Comparison of ENCODE assay signal across 9 cellular contexts in the genomic region with DNA sequence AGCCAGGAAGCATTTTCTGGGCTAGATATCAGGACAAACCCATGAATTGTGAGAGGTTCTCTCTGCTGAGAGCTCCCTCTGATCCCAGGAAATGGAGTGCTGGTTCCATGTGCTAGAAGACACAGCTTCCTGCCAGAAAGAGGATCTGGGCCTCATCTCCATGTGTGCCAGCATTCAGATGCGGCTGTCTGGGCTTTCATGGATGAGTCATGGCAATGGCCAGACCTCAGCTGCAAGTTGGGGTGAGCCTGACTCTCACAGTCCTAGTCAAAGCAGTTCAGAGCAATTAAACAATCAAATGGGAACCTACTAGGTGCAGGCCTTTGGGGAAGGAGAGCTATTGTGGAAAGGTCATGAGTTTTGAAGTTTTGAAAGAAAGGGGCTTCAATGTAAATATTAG.
DNase-seq lines count a peak whose midpoint lies in the region; ATAC-seq, FAIRE-seq and TF ChIP-seq lines count a peak whose summit lies in the region.
"Had no signal": no experiment of that assay in that cellular context is flagged by ENCODE, and none has a peak within 500 bp of the region (broad histone marks: within the 10 kb centered on the region; RNA-seq: fewer than 3 reads in every experiment).

No MANE protein-coding gene starts in this region.

- no peak for FAIRE-seq in kidney (lab: Jason Lieb, UNC)
- FAIRE-seq in GM19239 (lab: Jason Lieb, UNC): no peak

- H2AK9ac ChIP-seq in IMR-90 (replicated peaks; ENCODE audit: low read depth, low read length, poor library complexity): peak overlapping the region; percentile 70

- H3K27ac ChIP-seq in IMR-90 (ENCODE audit: insufficient read depth, low read length) (peak overlapping the region; percentile 65), ascending aorta (peak overlapping the region; percentile 46 to 51), kidney (ENCODE audit: low read depth in 2 of 2, low read length in 2 of 2) (peak overlapping the region in 1 of 2 donors; percentile 38), temporal lobe (ENCODE audit: low read depth, low read length) (peak overlapping the region; percentile 27)

- in situ Hi-C loops in IMR-90 (cut with MboI; ENCODE audit: low sequenced_read_pairs): no loop called here

- H2AFZ ChIP-seq in IMR-90 (replicated peaks; ENCODE audit: low read length, poor library complexity): peak overlapping the region; percentile 86

- DNase-seq in IMR-90: peak; percentile 93
- peak; percentile 53 to 80 for DNase-seq in ascending aorta (ENCODE audit: low spot score in 2 of 2)
- DNase-seq in kidney: peak; percentile 66
- DNase-seq in GM19239 (ENCODE audit: insufficient read length, low spot score): no peak
- no peak for DNase-seq in NCI-H748 (lab: John Stamatoyannopoulos, UW; ENCODE audit: unreplicated experiment)
- DNase-seq in activated CD4-positive, alpha-beta T cell treated with anti-CD3 and anti-CD28 coated beads, Interleukin-2, amount 10 ng/mL, durations not matched to agents 24 days and 14 days: no peak

- peak overlapping the region; percentile 5 for H2BK20ac ChIP-seq in IMR-90 (ENCODE audit: low read depth, low read length)

- no peak overlapping the region for H3K4me2 ChIP-seq in IMR-90 (ENCODE audit: low read depth, low read length)

- H3K27me3 ChIP-seq in IMR-90 (ENCODE audit: control insufficient read depth, insufficient read depth, low read length) (no peaks in the 10 kb centered on the region), ascending aorta (no peaks in the 10 kb centered on the region)

- H3K36me3 Mint-ChIP-seq in activated CD4-positive, alpha-beta T cell treated with anti-CD3 and anti-CD28 coated beads, Interleukin-2, amount 10 ng/mL, durations not matched to agents 24 days and 14 days (ENCODE audit: low read depth): no peaks in the 10 kb centered on the region

- peak overlapping the region; percentile 83 for H3K4ac ChIP-seq in IMR-90 (ENCODE audit: low read depth, low read length)

- no TSS peak for BruUV-seq in IMR-90 (replicated peaks; lab: Mats Ljungman, UMichigan)

- ATAC-seq in IMR-90 (ENCODE audit: low read depth): peak; percentile 77
- no peak for ATAC-seq in GM18519 (IDR thresholded peaks at IDR 0.05; ENCODE audit: low FRiP score, unreplicated experiment)

- H3K14ac ChIP-seq in IMR-90 (replicated peaks; ENCODE audit: low read depth, low read length): peak overlapping the region; percentile 82

- peaks cover 6% of the 10 kb centered on the region; the same call in 1 of the 2 replicates for H3K9me1 ChIP-seq in IMR-90 (ENCODE audit: insufficient read depth, low read length)

- peak overlapping the region; percentile 84 for H3K18ac ChIP-seq in IMR-90 (ENCODE audit: low read depth, low read length)

- peak overlapping the region; percentile 89 for H2BK120ac ChIP-seq in IMR-90 (ENCODE audit: low read depth, low read length)

- WGBS in IMR-90 (ENCODE audit: extremely low coverage in 2 of 2, insufficient read length in 1 of 2), 2 experiments: 0% methylated on average over 1 of the region's 1 CpG; no CpG with 5 or more reads in 1 of the 2 experiments

- H3K9me3 Mint-ChIP-seq in activated CD4-positive, alpha-beta T cell treated with anti-CD3 and anti-CD28 coated beads, Interleukin-2, amount 10 ng/mL, durations not matched to agents 24 days and 14 days: peaks cover 5% of the 10 kb centered on the region

- H2AK5ac ChIP-seq in IMR-90 (ENCODE audit: low read depth, low read length): peak overlapping the region; percentile 80; the same call in 1 of the 2 replicates

- H3K9ac ChIP-seq in IMR-90 (ENCODE audit: low read depth, low read length) (no peak overlapping the region), kidney (ENCODE audit: low read length in 2 of 2) (no peak overlapping the region)

- no peak for TF ChIP-seq RAD21 in IMR-90 (IDR thresholded peaks at IDR 0.05; ENCODE audit: low read length)

- intact Hi-C loops in IMR-90 (cut with micrococcal nuclease): no loop called here
- intact Hi-C loops in ascending aorta (cut with DNase I): no loop called here
- intact Hi-C loops in kidney (cut with DNase I): no loop called here
- intact Hi-C loops in activated CD4-positive, alpha-beta T cell treated with anti-CD3 and anti-CD28 coated beads, Interleukin-2, amount 10 ng/mL, durations not matched to agents 24 days and 14 days (cut with micrococcal nuclease): no loop called here

- H3K27me3 Mint-ChIP-seq in activated CD4-positive, alpha-beta T cell treated with anti-CD3 and anti-CD28 coated beads, Interleukin-2, amount 10 ng/mL, durations not matched to agents 24 days and 14 days: peaks cover 3% of the 10 kb centered on the region

- peak overlapping the region; percentile 84 for H3K23ac ChIP-seq in IMR-90 (ENCODE audit: low read depth, low read length)

- no peak overlapping the region for H3K4me3 Mint-ChIP-seq in activated CD4-positive, alpha-beta T cell treated with anti-CD3 and anti-CD28 coated beads, Interleukin-2, amount 10 ng/mL, durations not matched to agents 24 days and 14 days
- H3K4me3 Mint-ChIP-seq: T-helper 1 cell treated with Interleukin-12 subunit alpha and Interleukin-12 subunit beta and Interleukin-4 antibody, amounts not matched to agents 30 μg/mL and 1 μg/mL, for 36 hours had no signal

- TF ChIP-seq POLR2A in IMR-90 (IDR thresholded peaks at IDR 0.05; ENCODE audit: low read depth, low read length): no peak

- H3K4me1 ChIP-seq in IMR-90 (ENCODE audit: control insufficient read depth, insufficient read depth, low read length) (peaks cover 22% of the 10 kb centered on the region), ascending aorta (peaks cover 0 to 16% of the 10 kb centered on the region in 2 donors), kidney (ENCODE audit: control insufficient read depth in 1 of 2, insufficient read depth in 1 of 2, low read depth in 1 of 2, low read length in 2 of 2) (peaks cover 3 to 10% of the 10 kb centered on the region in 2 donors)

- H4K20me1 ChIP-seq in IMR-90 (ENCODE audit: insufficient read depth, low read length): no peaks in the 10 kb centered on the region

- H3K4me3 ChIP-seq in IMR-90 (ENCODE audit: insufficient read depth, low read depth, low read length) (no peak overlapping the region), ascending aorta (no peak overlapping the region), kidney (ENCODE audit: low read length in 2 of 2) (no peak overlapping the region)

- CTCF ChIA-PET in IMR-90 (lab: Yijun Ruan, JAX): interaction anchor here (0.6 kb wide), 1 partner anchor 24 kb away, joined by 3 read pairs; no protein-coding TSS in a partner anchor

- POLR2A ChIA-PET in IMR-90 (lab: Charles Lee; ENCODE audit: unreplicated experiment): interaction anchor here (0.7 to 1.4 kb wide), 2 partner anchors 10 to 93 kb away, joined by 3 to 4 read pairs; partner anchors contain the start of gene PICALM

- dilution Hi-C loops in IMR-90 (cut with HindIII; ENCODE audit: low sequenced_read_pairs, unreplicated experiment): no loop called here

- H3K9me3 ChIP-seq in IMR-90 (ENCODE audit: control insufficient read depth, insufficient read depth, low read length): no peaks in the 10 kb centered on the region
- no peaks in the 10 kb centered on the region for H3K9me3 ChIP-seq in ascending aorta
- H3K9me3 ChIP-seq in kidney (ENCODE audit: control insufficient read depth in 1 of 2, low read length in 2 of 2): peaks cover 0 to 3% of the 10 kb centered on the region in 2 donors

- peak overlapping the region; percentile 90 for H2BK5ac ChIP-seq in IMR-90 (ENCODE audit: low read depth, low read length, poor library complexity, severe bottlenecking)

- peak overlapping the region; percentile 48 for H3K56ac ChIP-seq in IMR-90 (ENCODE audit: extremely low read depth, insufficient read depth, low read length)

- peak overlapping the region; percentile 88 for H4K5ac ChIP-seq in IMR-90 (ENCODE audit: low read depth, low read length)

- H4K8ac ChIP-seq in IMR-90 (ENCODE audit: low read depth in 2 of 2, low read length in 2 of 2): peak overlapping the region; percentile 62 to 94

- H3K79me1 ChIP-seq in IMR-90 (ENCODE audit: low read depth in 1 of 2, low read length in 2 of 2): no peaks in the 10 kb centered on the region; a peak in 1 of 4 replicates

- peaks cover 16% of the 10 kb centered on the region for H3K4me1 Mint-ChIP-seq in activated CD4-positive, alpha-beta T cell treated with anti-CD3 and anti-CD28 coated beads, Interleukin-2, amount 10 ng/mL, durations not matched to agents 24 days and 14 days

- peak overlapping the region; percentile 78 for H4K91ac ChIP-seq in IMR-90 (ENCODE audit: insufficient read depth, low read depth, low read length)

- TF ChIP-seq CTCF in IMR-90 (conservative IDR thresholded peaks at IDR 0.05; ENCODE audit: low read depth, low read length): no peak
- TF ChIP-seq CTCF in ascending aorta (IDR thresholded peaks at IDR 0.05): no peak
- no peak for TF ChIP-seq CTCF in kidney (IDR thresholded peaks at IDR 0.05; ENCODE audit: borderline replicate concordance, extremely low read depth, insufficient read depth)

- H3K27ac Mint-ChIP-seq in activated CD4-positive, alpha-beta T cell treated with anti-CD3 and anti-CD28 coated beads, Interleukin-2, amount 10 ng/mL, durations not matched to agents 24 days and 14 days: no peak overlapping the region

- peak overlapping the region; percentile 76 for H2BK15ac ChIP-seq in IMR-90 (ENCODE audit: low read depth, low read length)

- H3K36me3 ChIP-seq in IMR-90 (ENCODE audit: control insufficient read depth, insufficient read depth, low read length) (no peaks in the 10 kb centered on the region), ascending aorta (no peaks in the 10 kb centered on the region), kidney (ENCODE audit: control insufficient read depth in 1 of 2, insufficient read depth in 2 of 2, low read length in 2 of 2) (no peaks in the 10 kb centered on the region)

TF ChIP-seq in IMR-90, 13 proteins besides CTCF, POLR2A, EP300 and RAD21 (continues in another document):
- TF ChIP-seq, protein P1, sequence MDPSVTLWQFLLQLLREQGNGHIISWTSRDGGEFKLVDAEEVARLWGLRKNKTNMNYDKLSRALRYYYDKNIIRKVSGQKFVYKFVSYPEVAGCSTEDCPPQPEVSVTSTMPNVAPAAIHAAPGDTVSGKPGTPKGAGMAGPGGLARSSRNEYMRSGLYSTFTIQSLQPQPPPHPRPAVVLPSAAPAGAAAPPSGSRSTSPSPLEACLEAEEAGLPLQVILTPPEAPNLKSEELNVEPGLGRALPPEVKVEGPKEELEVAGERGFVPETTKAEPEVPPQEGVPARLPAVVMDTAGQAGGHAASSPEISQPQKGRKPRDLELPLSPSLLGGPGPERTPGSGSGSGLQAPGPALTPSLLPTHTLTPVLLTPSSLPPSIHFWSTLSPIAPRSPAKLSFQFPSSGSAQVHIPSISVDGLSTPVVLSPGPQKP (IDR thresholded peaks at IDR 0.05; ENCODE audit: borderline replicate concordance, low read depth, low read length): no peak
- TF ChIP-seq CHD1 (IDR thresholded peaks at IDR 0.05; ENCODE audit: low read depth, low read length) (no peak), NFE2L2 (IDR thresholded peaks at IDR 0.05; ENCODE audit: low read depth, low read length) (peak; percentile 38; the same call in 1 of the 2 replicates)

Comparison
In these comparisons a context has a peak if more than half of its experiments do, and no peak if none do; other contexts are left out.
1. DNase-seq: peak in IMR-90 (single experiment), ascending aorta (2 of 2) and kidney (single experiment); none in GM19239 (single experiment), NCI-H748 (single experiment) and activated CD4-positive, alpha-beta T cell treated with anti-CD3 and anti-CD28 coated beads, Interleukin-2, amount 10 ng/mL, durations not matched to agents 24 days and 14 days (single experiment).